1 cellular context compared by ENCODE assay signal in genomic region chr3:184227481-184227935, GRCh38.
TF ChIP-seq lines count a peak whose summit lies in the region.

No MANE protein-coding gene starts in this region.

TF ChIP-seq in GM23338, 12 proteins besides CTCF, POLR2A, EP300 and RAD21 (continued from another document):
- TF ChIP-seq, protein P1, sequence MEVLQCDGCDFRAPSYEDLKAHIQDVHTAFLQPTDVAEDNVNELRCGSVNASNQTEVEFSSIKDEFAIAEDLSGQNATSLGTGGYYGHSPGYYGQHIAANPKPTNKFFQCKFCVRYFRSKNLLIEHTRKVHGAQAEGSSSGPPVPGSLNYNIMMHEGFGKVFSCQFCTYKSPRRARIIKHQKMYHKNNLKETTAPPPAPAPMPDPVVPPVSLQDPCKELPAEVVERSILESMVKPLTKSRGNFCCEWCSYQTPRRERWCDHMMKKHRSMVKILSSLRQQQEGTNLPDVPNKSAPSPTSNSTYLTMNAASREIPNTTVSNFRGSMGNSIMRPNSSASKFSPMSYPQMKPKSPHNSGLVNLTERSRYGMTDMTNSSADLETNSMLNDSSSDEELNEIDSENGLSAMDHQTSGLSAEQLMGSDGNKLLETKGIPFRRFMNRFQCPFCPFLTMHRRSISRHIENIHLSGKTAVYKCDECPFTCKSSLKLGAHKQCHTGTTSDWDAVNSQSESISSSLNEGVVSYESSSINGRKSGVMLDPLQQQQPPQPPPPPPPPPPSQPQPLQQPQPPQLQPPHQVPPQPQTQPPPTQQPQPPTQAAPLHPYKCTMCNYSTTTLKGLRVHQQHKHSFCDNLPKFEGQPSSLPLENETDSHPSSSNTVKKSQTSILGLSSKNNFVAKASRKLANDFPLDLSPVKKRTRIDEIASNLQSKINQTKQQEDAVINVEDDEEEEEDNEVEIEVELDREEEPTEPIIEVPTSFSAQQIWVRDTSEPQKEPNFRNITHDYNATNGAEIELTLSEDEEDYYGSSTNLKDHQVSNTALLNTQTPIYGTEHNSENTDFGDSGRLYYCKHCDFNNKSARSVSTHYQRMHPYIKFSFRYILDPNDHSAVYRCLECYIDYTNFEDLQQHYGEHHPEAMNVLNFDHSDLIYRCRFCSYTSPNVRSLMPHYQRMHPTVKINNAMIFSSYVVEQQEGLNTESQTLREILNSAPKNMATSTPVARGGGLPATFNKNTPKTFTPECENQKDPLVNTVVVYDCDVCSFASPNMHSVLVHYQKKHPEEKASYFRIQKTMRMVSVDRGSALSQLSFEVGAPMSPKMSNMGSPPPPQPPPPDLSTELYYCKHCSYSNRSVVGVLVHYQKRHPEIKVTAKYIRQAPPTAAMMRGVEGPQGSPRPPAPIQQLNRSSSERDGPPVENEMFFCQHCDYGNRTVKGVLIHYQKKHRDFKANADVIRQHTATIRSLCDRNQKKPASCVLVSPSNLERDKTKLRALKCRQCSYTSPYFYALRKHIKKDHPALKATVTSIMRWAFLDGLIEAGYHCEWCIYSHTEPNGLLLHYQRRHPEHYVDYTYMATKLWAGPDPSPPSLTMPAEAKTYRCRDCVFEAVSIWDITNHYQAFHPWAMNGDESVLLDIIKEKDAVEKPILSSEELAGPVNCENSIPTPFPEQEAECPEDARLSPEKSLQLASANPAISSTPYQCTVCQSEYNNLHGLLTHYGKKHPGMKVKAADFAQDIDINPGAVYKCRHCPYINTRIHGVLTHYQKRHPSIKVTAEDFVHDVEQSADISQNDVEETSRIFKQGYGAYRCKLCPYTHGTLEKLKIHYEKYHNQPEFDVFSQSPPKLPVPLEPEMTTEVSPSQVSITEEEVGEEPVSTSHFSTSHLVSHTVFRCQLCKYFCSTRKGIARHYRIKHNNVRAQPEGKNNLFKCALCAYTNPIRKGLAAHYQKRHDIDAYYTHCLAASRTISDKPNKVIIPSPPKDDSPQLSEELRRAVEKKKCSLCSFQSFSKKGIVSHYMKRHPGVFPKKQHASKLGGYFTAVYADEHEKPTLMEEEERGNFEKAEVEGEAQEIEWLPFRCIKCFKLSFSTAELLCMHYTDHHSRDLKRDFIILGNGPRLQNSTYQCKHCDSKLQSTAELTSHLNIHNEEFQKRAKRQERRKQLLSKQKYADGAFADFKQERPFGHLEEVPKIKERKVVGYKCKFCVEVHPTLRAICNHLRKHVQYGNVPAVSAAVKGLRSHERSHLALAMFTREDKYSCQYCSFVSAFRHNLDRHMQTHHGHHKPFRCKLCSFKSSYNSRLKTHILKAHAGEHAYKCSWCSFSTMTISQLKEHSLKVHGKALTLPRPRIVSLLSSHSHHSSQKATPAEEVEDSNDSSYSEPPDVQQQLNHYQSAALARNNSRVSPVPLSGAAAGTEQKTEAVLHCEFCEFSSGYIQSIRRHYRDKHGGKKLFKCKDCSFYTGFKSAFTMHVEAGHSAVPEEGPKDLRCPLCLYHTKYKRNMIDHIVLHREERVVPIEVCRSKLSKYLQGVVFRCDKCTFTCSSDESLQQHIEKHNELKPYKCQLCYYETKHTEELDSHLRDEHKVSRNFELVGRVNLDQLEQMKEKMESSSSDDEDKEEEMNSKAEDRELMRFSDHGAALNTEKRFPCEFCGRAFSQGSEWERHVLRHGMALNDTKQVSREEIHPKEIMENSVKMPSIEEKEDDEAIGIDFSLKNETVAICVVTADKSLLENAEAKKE (CRISPR knock-in tag; IDR thresholded peaks at IDR 0.05) = no peak
- no peak for TF ChIP-seq CREB1 (CRISPR knock-in tag; IDR thresholded peaks at IDR 0.05; ENCODE audit: low read depth)
- no peak for TF ChIP-seq REST (IDR thresholded peaks at IDR 0.05; ENCODE audit: unreplicated experiment)
- TF ChIP-seq ETS1 (IDR thresholded peaks at IDR 0.05) = no peak
- TF ChIP-seq NANOG (IDR thresholded peaks at IDR 0.05; ENCODE audit: borderline replicate concordance) = no peak
- no peak for TF ChIP-seq STAT1 (IDR thresholded peaks at IDR 0.05; ENCODE audit: unreplicated experiment)
- TF ChIP-seq EZH2phosphoT487 (IDR thresholded peaks at IDR 0.05; ENCODE audit: unreplicated experiment) = no peak
- no peak for TF ChIP-seq JUNB (IDR thresholded peaks at IDR 0.05; ENCODE audit: unreplicated experiment)
